In the genomic region with DNA sequence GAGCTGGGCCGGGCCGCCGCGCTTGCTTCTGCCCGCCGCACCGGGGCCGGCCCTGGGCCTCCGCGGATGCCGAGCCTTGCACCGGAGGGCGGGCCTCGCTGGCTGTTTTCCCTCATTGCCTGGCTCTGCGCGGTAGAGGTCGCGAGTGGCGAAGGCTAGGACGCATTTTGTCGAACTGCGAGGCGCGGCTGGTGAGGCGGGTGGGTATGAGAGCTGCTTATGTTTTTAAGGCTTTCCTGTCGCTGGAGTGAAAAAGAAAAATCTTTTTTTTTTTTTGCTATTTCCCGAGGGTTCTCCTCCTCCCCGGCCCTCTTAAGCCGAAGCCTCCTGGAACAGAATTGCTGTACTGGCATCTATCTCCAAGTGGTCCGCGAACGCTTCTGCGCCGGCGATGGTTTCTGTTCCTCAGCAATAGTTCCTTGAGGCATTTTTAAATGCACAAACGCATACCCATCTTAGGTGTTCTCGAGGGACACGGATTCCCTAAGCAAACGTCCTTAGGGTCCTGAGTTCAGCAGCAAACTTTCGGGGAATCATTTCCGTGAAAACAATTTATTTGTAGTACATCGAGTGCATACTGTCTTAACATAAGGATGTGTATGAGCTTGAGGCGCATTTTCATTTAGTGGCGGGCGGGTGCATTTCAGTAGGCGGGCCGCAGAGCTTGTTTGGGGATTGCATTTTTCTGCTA, we compare ENCODE assay signal across 8 cellular contexts.
DNase-seq lines count a peak whose midpoint lies in the region; ATAC-seq and TF ChIP-seq lines count a peak whose summit lies in the region.

No MANE protein-coding gene starts in this region.

- TF ChIP-seq CTCF in WI38 (IDR thresholded peaks at IDR 0.05; ENCODE audit: low read depth, low read length), result no peak

- no peaks in the 10 kb centered on the region for H3K9me3 Mint-ChIP-seq in central memory CD8-positive, alpha-beta T cell

- peak overlapping the region; percentile 94 for H3K4me3 Mint-ChIP-seq in central memory CD8-positive, alpha-beta T cell

- peaks cover 73% of the 10 kb centered on the region for H3K4me1 Mint-ChIP-seq in central memory CD8-positive, alpha-beta T cell

- H3K27me3 Mint-ChIP-seq in central memory CD8-positive, alpha-beta T cell, result no peaks in the 10 kb centered on the region

- DNase-seq in activated gamma-delta T cell treated with Interleukin-2 at 50 U/mL for 16 hours (peak; percentile 68), activated gamma-delta T cell (lab: John Stamatoyannopoulos, UW) (no peak), NCI-H1694 treated with DMSO at 0.1 percent for 48 hours (lab: John Stamatoyannopoulos, UW) (peak; percentile 89), kidney glomerular epithelial cell (lab: John Stamatoyannopoulos, UW) (peak; percentile 73)
- peak; percentile 52 to 66 for DNase-seq in central memory CD8-positive, alpha-beta T cell (ENCODE audit: low spot score in 2 of 2)
- DNase-seq in stimulated activated CD4-positive, alpha-beta T cell treated with anti-CD3 and anti-CD28 coated beads, Interleukin-15, amount 100 ng/mL, for 24 hours, result peak; percentile 76

- peak; percentile 31 for ATAC-seq in HG02884 (IDR thresholded peaks at IDR 0.05; ENCODE audit: unreplicated experiment)
- peak; percentile 58 for ATAC-seq in central memory CD8-positive, alpha-beta T cell (replicated peaks; ENCODE audit: extremely low read depth, poor library complexity, severe bottlenecking)

- peaks cover 53% of the 10 kb centered on the region for H3K36me3 Mint-ChIP-seq in central memory CD8-positive, alpha-beta T cell (ENCODE audit: insufficient read depth)

- peak overlapping the region; percentile 96 for H3K27ac Mint-ChIP-seq in central memory CD8-positive, alpha-beta T cell (ENCODE audit: low read depth)

- peak overlapping the region; percentile 78 for H3K4me3 ChIP-seq in WI38 (ENCODE audit: low read depth, low read length)
